1 cellular context compared by ENCODE assay signal in genomic region chr11:78290293-78291176, GRCh38.
TF ChIP-seq lines count a peak whose summit lies in the region.

No MANE protein-coding gene starts in this region.

TF ChIP-seq in HCT116, 20 proteins besides CTCF, POLR2A, EP300 and RAD21 (continued from another document):
- TF ChIP-seq, protein P1, sequence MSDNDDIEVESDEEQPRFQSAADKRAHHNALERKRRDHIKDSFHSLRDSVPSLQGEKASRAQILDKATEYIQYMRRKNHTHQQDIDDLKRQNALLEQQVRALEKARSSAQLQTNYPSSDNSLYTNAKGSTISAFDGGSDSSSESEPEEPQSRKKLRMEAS (IDR thresholded peaks at IDR 0.05) = no peak
- TF ChIP-seq SP1 (IDR thresholded peaks at IDR 0.05; ENCODE audit: low read depth) = 0 out of 2 replicates have a peak, but pooled peaks have one; percentile 13
